Comparison of ENCODE assay signal across 9 cellular contexts in genomic region chr7:20307119-20307518, GRCh38. TPM values are rescaled to one million over a fixed set of nuclear protein-coding genes. Genes with fewer than 3 reads are reported as not detected.
DNase-seq lines count a peak whose midpoint lies in the region; ATAC-seq and TF ChIP-seq lines count a peak whose summit lies in the region.
"Had no signal": no experiment of that assay in that cellular context is flagged by ENCODE, and none has a peak within 500 bp of the region (broad histone marks: within the 10 kb centered on the region; RNA-seq: fewer than 3 reads in every experiment).

No MANE protein-coding gene starts in this region.

- H3K4me2 ChIP-seq in OCI-LY7 (ENCODE audit: low read length), result peak overlapping the region; percentile 42; the same call in 1 of the 2 replicates

- H3K27me3 Mint-ChIP-seq in mesothelial cell of epicardium (ENCODE audit: low read depth) (no peaks in the 10 kb centered on the region), T-helper 17 cell (no peaks in the 10 kb centered on the region)
- H3K27me3 Mint-ChIP-seq: stimulated activated naive B cell treated with anti-CD40 and anti-IgM and Interleukin-4, amounts not matched to agents 10 μg/mL and 1 μg/mL and 100 μg/mL, for 72 hours had no signal

- H3K27ac ChIP-seq in OCI-LY7 (ENCODE audit: low read depth, low read length, poor library complexity, severe bottlenecking), result no peak overlapping the region

- DNase-seq in OCI-LY7 (ENCODE audit: low spot score), result no peak
- no peak for DNase-seq in mesothelial cell of epicardium (ENCODE audit: low spot score in 2 of 2, unreplicated experiment in 2 of 2)
- no peak for DNase-seq in stimulated activated CD4-positive, alpha-beta T cell treated with anti-CD3 and anti-CD28 coated beads, Interleukin-2, amount 100 ng/mL, for 48 hours
- no peak for DNase-seq in NK-92 treated with Interleukin-12 subunit alpha and Interleukin-12 subunit beta, amount 100 ng/mL, for 24 hours (lab: John Stamatoyannopoulos, UW)
- DNase-seq in T-helper 17 cell, result no peak
- DNase-seq: stimulated activated naive B cell treated with anti-CD40 and anti-IgM and Interleukin-4, amounts not matched to agents 10 μg/mL and 1 μg/mL and 100 μg/mL, for 72 hours had no signal

- peak overlapping the region; percentile 58 for H3K27ac Mint-ChIP-seq in mesothelial cell of epicardium
- no peak overlapping the region for H3K27ac Mint-ChIP-seq in T-helper 17 cell
- H3K27ac Mint-ChIP-seq: stimulated activated naive B cell treated with anti-CD40 and anti-IgM and Interleukin-4, amounts not matched to agents 10 μg/mL and 1 μg/mL and 100 μg/mL, for 72 hours had no signal

- POLR2A ChIA-PET in OCI-LY7 (lab: Charles Lee), result interaction anchor here (0.7 kb wide), 2 partner anchors 138 to 162 kb away, joined by 3 to 4 read pairs; no protein-coding TSS in a partner anchor

- no peak overlapping the region for H3K4me3 ChIP-seq in OCI-LY7 (ENCODE audit: low read depth, low read length, poor library complexity, severe bottlenecking)

- H3K9me3 Mint-ChIP-seq in mesothelial cell of epicardium, result no peaks in the 10 kb centered on the region
- H3K9me3 Mint-ChIP-seq: stimulated activated naive B cell treated with anti-CD40 and anti-IgM and Interleukin-4, amounts not matched to agents 10 μg/mL and 1 μg/mL and 100 μg/mL, for 72 hours had no signal

- peak; percentile 72 for ATAC-seq in GM18909 (IDR thresholded peaks at IDR 0.05; ENCODE audit: poor library complexity, unreplicated experiment)
- ATAC-seq in HG02973 (IDR thresholded peaks at IDR 0.05; ENCODE audit: unreplicated experiment), result peak; percentile 91
- ATAC-seq in GM21360 (IDR thresholded peaks at IDR 0.05; ENCODE audit: unreplicated experiment), result no peak
- ATAC-seq in T-helper 17 cell, result no peak

- no peaks in the 10 kb centered on the region for H3K4me1 ChIP-seq in OCI-LY7 (ENCODE audit: insufficient read depth, low read length, poor library complexity, severe bottlenecking)

- BruUV-seq in OCI-LY7 (replicated peaks; lab: Mats Ljungman, UMichigan), result no TSS peak

- no peaks in the 10 kb centered on the region for H3K36me3 ChIP-seq in OCI-LY7 (ENCODE audit: insufficient read depth, low read length)

- CTCF ChIA-PET in OCI-LY7 (lab: Charles Lee; ENCODE audit: unreplicated experiment), result no interaction called here

- H2AFZ ChIP-seq in OCI-LY7 (ENCODE audit: low read length), result no peak overlapping the region

- H3K4me3 Mint-ChIP-seq in mesothelial cell of epicardium (no peak overlapping the region), T-helper 17 cell (no peak overlapping the region)
- H3K4me3 Mint-ChIP-seq: stimulated activated naive B cell treated with anti-CD40 and anti-IgM and Interleukin-4, amounts not matched to agents 10 μg/mL and 1 μg/mL and 100 μg/mL, for 72 hours had no signal

- H3K9me3 ChIP-seq in OCI-LY7 (ENCODE audit: low read length), result no peaks in the 10 kb centered on the region
- no peaks in the 10 kb centered on the region for H3K9me3 ChIP-seq in T-helper 17 cell (ENCODE audit: control insufficient read depth, low read length, poor library complexity, severe bottlenecking)

- no peaks in the 10 kb centered on the region for H3K79me2 ChIP-seq in OCI-LY7 (ENCODE audit: insufficient read depth, low read depth, low read length)

- no peaks in the 10 kb centered on the region for H3K9me2 ChIP-seq in OCI-LY7 (ENCODE audit: insufficient read depth, low read length)

- H4K20me1 ChIP-seq in OCI-LY7 (ENCODE audit: insufficient read depth, low read length), result no peaks in the 10 kb centered on the region

- H3K36me3 Mint-ChIP-seq in mesothelial cell of epicardium (no peaks in the 10 kb centered on the region), T-helper 17 cell (ENCODE audit: low read depth) (no peaks in the 10 kb centered on the region)
- H3K36me3 Mint-ChIP-seq: stimulated activated naive B cell treated with anti-CD40 and anti-IgM and Interleukin-4, amounts not matched to agents 10 μg/mL and 1 μg/mL and 100 μg/mL, for 72 hours had no signal

- peaks cover 20% of the 10 kb centered on the region for H3K4me1 Mint-ChIP-seq in mesothelial cell of epicardium
- no peaks in the 10 kb centered on the region for H3K4me1 Mint-ChIP-seq in T-helper 17 cell

- TF ChIP-seq CTCF in OCI-LY7 (conservative IDR thresholded peaks at IDR 0.05; ENCODE audit: low read length) (no peak), mesothelial cell of epicardium (IDR thresholded peaks at IDR 0.05; ENCODE audit: unreplicated experiment) (no peak)

- intact Hi-C loops in OCI-LY7 (cut with micrococcal nuclease; ENCODE audit: unreplicated experiment), result no loop called here

RNA-seq across cellular contexts. Expression of gene ITGB8, which starts 23.6 kb away (rescaled TPM):
- total RNA-seq in OCI-LY7 (2014; rRNA removed; shearing (Covaris generic)), result not detected in 2 replicates
- not detected in 2 replicates for total RNA-seq in OCI-LY7 (2022)
- total RNA-seq in mesothelial cell of epicardium, result 15.3 to 15.6 TPM (median 15.3 TPM) in 3 replicates
- under 1 TPM; 0.23 to 0.37 TPM for total RNA-seq in T-helper 17 cell

Comparison
In these comparisons a context has a peak if more than half of its experiments do, and no peak if none do; other contexts are left out.
1. ATAC-seq: peak in GM18909 (single experiment) and HG02973 (single experiment); none in GM21360 (single experiment) and T-helper 17 cell (single experiment).
2. RNA of gene ITGB8, which starts 23.6 kb away (total RNA-seq): 15.3 to 15.6 TPM in mesothelial cell of epicardium; 0.23 to 0.37 TPM in T-helper 17 cell and not detected in OCI-LY7; every median in the first group is over 10 times any median in the second.